ENCODE assay signal across 28 cellular contexts in the genomic region with DNA sequence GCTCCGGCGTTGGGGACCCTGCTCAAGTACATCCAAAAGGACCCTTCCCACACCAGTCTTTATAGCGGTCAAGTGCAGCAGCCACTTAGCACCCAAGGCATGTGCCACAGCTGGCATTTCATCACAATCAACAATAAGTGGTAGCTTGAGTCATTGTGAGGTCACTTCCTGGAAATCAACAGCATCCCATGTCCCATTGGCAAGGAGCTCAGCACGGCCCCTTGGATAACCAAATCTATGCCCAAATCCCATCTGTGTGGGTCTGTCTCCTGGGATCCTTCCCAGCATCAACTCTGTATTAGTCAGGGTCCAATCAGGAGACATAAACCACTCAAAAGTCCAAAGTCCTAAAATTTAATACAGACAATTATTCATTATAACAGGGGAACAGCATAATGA. TPM values are rescaled to one million over a fixed set of nuclear protein-coding genes. Genes with fewer than 3 reads are reported as not detected.
DNase-seq lines count a peak whose midpoint lies in the region; ATAC-seq and TF ChIP-seq lines count a peak whose summit lies in the region.
"Had no signal": no experiment of that assay in that cellular context is flagged by ENCODE, and none has a peak within 500 bp of the region (broad histone marks: within the 10 kb centered on the region; RNA-seq: fewer than 3 reads in every experiment).

No MANE protein-coding gene starts in this region.

- ATAC-seq in GM21381 (IDR thresholded peaks at IDR 0.05; ENCODE audit: unreplicated experiment), result no peak
- ATAC-seq: A549; gastroesophageal sphincter; naive thymus-derived CD8-positive, alpha-beta T cell; stimulated activated memory B cell treated with anti-CD40 and anti-IgM and Interleukin-4, amounts not matched to agents 10 μg/mL and 1 μg/mL and 100 μg/mL, for 72 hours had no signal

- H3K27ac ChIP-seq in HEK293 (ENCODE audit: extremely low read depth, low read depth, low read length), result no peak overlapping the region
- H3K27ac ChIP-seq in RWPE1, result peak overlapping the region; percentile 50
- H3K27ac ChIP-seq: BLaER1, gastroesophageal sphincter, KMS-11, spleen, testis, uterus had no signal

- no peak for TF ChIP-seq CTCF in HEK293 (tag by site-specific recombination; IDR thresholded peaks at IDR 0.05)
- TF ChIP-seq CTCF in RWPE1 (conservative IDR thresholded peaks at IDR 0.05; ENCODE audit: low read depth), result no peak

- CTCF ChIA-PET in HEK293 (lab: Yijun Ruan, JAX) (no interaction called here), RWPE1 (lab: Yijun Ruan, JAX) (interaction anchor here (0.6 to 0.7 kb wide), 2 partner anchors 239 to 304 kb away, joined by 3 read pairs; no protein-coding TSS in a partner anchor)

- no peaks in the 10 kb centered on the region for H3K9me3 ChIP-seq in HEK293 (ENCODE audit: control insufficient read depth, insufficient read depth, low read depth, low read length)
- H3K9me3 ChIP-seq: Caco-2, testis, uterus had no signal

- POLR2A ChIA-PET in HEK293 (lab: Yijun Ruan, JAX), result interaction anchor here (2.0 kb wide), 1 partner anchor 27 kb away, joined by 7 read pairs; a partner anchor contains a TSS
- POLR2A ChIA-PET in RWPE1 (lab: Yijun Ruan, JAX; ENCODE audit: low non-redundant PET), result no interaction called here

- DNase-seq in A172 (ENCODE audit: low spot score) (peak; percentile 51), RWPE1 (ENCODE audit: low spot score) (no peak), fibroblast of gingiva (ENCODE audit: low read depth) (peak; percentile 29), putamen (ENCODE audit: low spot score) (no peak), COR-L47 (lab: John Stamatoyannopoulos, UW) (no peak)
- DNase-seq in stimulated activated naive CD4-positive, alpha-beta T cell (lab: John Stamatoyannopoulos, UW), result no peak
- DNase-seq: activated CD8-positive, alpha-beta memory T cell treated with anti-CD3 and anti-CD28 coated beads, Interleukin-2, amount 50 U/mL, for 4 hours; aorta; Caco-2; central memory CD4-positive, alpha-beta T cell; hippocampal formation; immature natural killer cell; naive thymus-derived CD8-positive, alpha-beta T cell; NCI-H1048; NCI-H187; NCI-H526; spleen; stimulated activated CD4-positive, alpha-beta T cell treated with anti-CD3 and anti-CD28 coated beads, Interleukin-2, amount 100 ng/mL, for 48 hours; T-helper 9 cell; testis; uterus had no signal

- no peaks in the 10 kb centered on the region for H3K4me1 ChIP-seq in HEK293 (ENCODE audit: control insufficient read depth, insufficient read depth, low read length)
- H3K4me1 ChIP-seq: BLaER1, Caco-2, uterus had no signal

- H3K36me3 ChIP-seq in HEK293 (ENCODE audit: control insufficient read depth in 2 of 2, insufficient read depth in 1 of 2, low read length in 2 of 2), result no peaks in the 10 kb centered on the region
- H3K36me3 ChIP-seq: gastroesophageal sphincter, spleen, uterus had no signal

- H3K4me3 ChIP-seq in HEK293 (ENCODE audit: low read depth, low read length), result no peak overlapping the region
- H3K4me3 ChIP-seq: A549, BLaER1, gastroesophageal sphincter, spleen, testis, uterus had no signal

TF ChIP-seq in HEK293, 187 proteins besides CTCF, POLR2A, EP300 and RAD21:
- TF ChIP-seq SETDB1 (IDR thresholded peaks at IDR 0.05; ENCODE audit: insufficient read length, low read length), result peak; percentile 29
- no peak for TF ChIP-seq ZNF114 (tag by site-specific recombination; IDR thresholded peaks at IDR 0.05)

RNA-seq across cellular contexts. Expression of a gene that starts 27.1 kb away (rescaled TPM):
- total RNA-seq in A172 (2014; rRNA removed; shearing (Covaris generic)), result 92.9 and 121 TPM in 2 replicates

RNA-seq across cellular contexts. Expression of a gene that starts 27.2 kb away (rescaled TPM):
- 52.3 and 84.7 TPM in 2 replicates for total RNA-seq in A172 (2014; rRNA removed; shearing (Covaris generic))

Comparison
In these comparisons a context has a peak if more than half of its experiments do, and no peak if none do; other contexts are left out.
1. DNase-seq: peak in A172 (single experiment) and fibroblast of gingiva (single experiment); none in RWPE1 (single experiment), putamen (single experiment), stimulated activated naive CD4-positive, alpha-beta T cell (0 of 6) and COR-L47 (single experiment).